In the genomic region with DNA sequence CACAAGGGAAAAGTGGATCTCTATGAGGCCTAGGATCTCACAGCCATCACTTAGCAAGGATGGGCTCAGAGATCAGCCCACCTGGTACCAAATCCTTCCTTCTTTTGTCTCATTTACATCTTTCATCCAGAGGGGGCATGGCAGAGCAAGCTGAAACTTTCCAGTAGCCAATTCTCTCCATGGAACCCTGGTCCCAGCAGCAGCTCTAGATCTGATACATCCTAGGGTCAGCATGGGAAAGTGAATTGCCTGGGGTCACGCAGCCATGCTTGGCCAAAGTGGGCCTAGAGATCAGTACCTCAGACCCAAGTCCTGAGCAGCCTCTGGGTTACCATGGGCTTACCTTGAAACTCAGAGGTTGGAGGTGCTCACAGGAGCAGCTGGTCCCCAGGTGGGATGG, we compare ENCODE assay signal across 27 cellular contexts.
DNase-seq lines count a peak whose midpoint lies in the region; ATAC-seq, FAIRE-seq and TF ChIP-seq lines count a peak whose summit lies in the region.
"Had no signal": no experiment of that assay in that cellular context is flagged by ENCODE, and none has a peak within 500 bp of the region (broad histone marks: within the 10 kb centered on the region; RNA-seq: fewer than 3 reads in every experiment).

No MANE protein-coding gene starts in this region.

- intact Hi-C loops in Right ventricle myocardium superior (cut with DNase I) (no loop called here), PC-9 (cut with micrococcal nuclease; ENCODE audit: unreplicated experiment) (loop anchor here (5.0 kb wide), 1 partner anchor 169 kb away; a partner anchor contains a TSS)

- no peak overlapping the region for H4K91ac ChIP-seq in H1 (replicated peaks; ENCODE audit: insufficient read length, low read length)

- DNase-seq in cardiac muscle cell (ENCODE audit: low read depth in 1 of 2, low spot score in 1 of 2) (no peak), Right ventricle myocardium superior (no peak), PC-9 (no peak), H1 (ENCODE audit: low read depth in 1 of 2, low spot score in 2 of 2) (no peak), NCI-H1417 (lab: John Stamatoyannopoulos, UW) (no peak), 8988T (no peak)
- no peak for DNase-seq in activated CD8-positive, alpha-beta memory T cell treated with anti-CD3 and anti-CD28 coated beads, Interleukin-2, amount 50 U/mL, for 48 hours
- DNase-seq: activated CD4-positive, alpha-beta T cell treated with anti-CD3 and anti-CD28 coated beads for 48 hours; activated gamma-delta T cell; activated naive CD8-positive, alpha-beta T cell treated with anti-CD3 and anti-CD28 coated beads for 36 hours; activated T-cell treated with anti-CD3 and anti-CD28 coated beads, Interleukin-2, amount 50 U/mL, for 24 hours; CD4-positive, alpha-beta memory T cell; central memory CD4-positive, alpha-beta T cell; heart left ventricle; kidney; left ventricle myocardium superior; NCI-H1930; right cardiac atrium; SJCRH30; stimulated activated CD4-positive, alpha-beta T cell treated with anti-CD3 and anti-CD28 coated beads, Interleukin-2, amount 100 ng/mL, for 24 hours; stimulated activated naive CD8-positive, alpha-beta T cell treated with anti-CD3 and anti-CD28 coated beads, Interleukin-15, Interleukin-2, amounts not matched to agents 100 U/mL and 50 U/mL, for 24 hours; SW 1271; T-helper 9 cell; WERI-Rb-1 had no signal

- no peak overlapping the region for H2BK5ac ChIP-seq in H1 (ENCODE audit: low read depth, low read length)

- no peak overlapping the region for H2AK5ac ChIP-seq in H1 (ENCODE audit: low read depth, low read length)

- no peaks in the 10 kb centered on the region; the same call in 1 of the 2 replicates for H3K23me2 ChIP-seq in H1 (ENCODE audit: low read depth, low read length)

- no peaks in the 10 kb centered on the region for H3K9me2 ChIP-seq in PC-9 (ENCODE audit: insufficient read depth)

- no peak overlapping the region for H3K4ac ChIP-seq in H1 (replicated peaks; ENCODE audit: insufficient read length, low read depth, low read length)

- H3K79me2 ChIP-seq in PC-9 (ENCODE audit: low read depth), result no peaks in the 10 kb centered on the region
- no peaks in the 10 kb centered on the region for H3K79me2 ChIP-seq in H1 (ENCODE audit: control insufficient read depth in 1 of 2, insufficient read depth in 2 of 2, low read length in 2 of 2)

- H3K9me3 ChIP-seq in cardiac muscle cell (ENCODE audit: low read depth) (no peaks in the 10 kb centered on the region), PC-9 (ENCODE audit: insufficient read depth, low read depth) (no peaks in the 10 kb centered on the region), H1 (ENCODE audit: insufficient read depth in 2 of 2, low read depth in 1 of 2, low read length in 1 of 2) (peaks cover 0 to 8% of the 10 kb centered on the region in 2 experiments; a peak in 2 of 4 replicates)
- H3K9me3 ChIP-seq: HAP-1, heart left ventricle, SJCRH30 had no signal

- WGBS in H1 (ENCODE audit: extremely low coverage in 1 of 2, insufficient coverage in 1 of 2, insufficient read length in 1 of 2, insufficient replicate concordance in 2 of 2, low coverage in 1 of 2, low lambda C conversion rate in 2 of 2, missing lambda C conversion rate in 1 of 2), 2 experiments, result 80% methylated on average over 1 of the region's 1 CpG; no CpG with 5 or more reads in 1 of the 2 experiments

- no peak for ATAC-seq in Right ventricle myocardium superior (ENCODE audit: poor library complexity)
- ATAC-seq: esophagus mucosa; heart left ventricle; left ventricle myocardium superior; right cardiac atrium; stimulated activated naive CD8-positive, alpha-beta T cell treated with anti-CD3 and anti-CD28 coated beads, Interleukin-15, Interleukin-2, amounts not matched to agents 100 U/mL and 50 U/mL, for 24 hours had no signal

- no peak overlapping the region for H3K56ac ChIP-seq in H1 (replicated peaks; ENCODE audit: insufficient read length, low read depth, low read length)

- CTCF ChIA-PET in PC-9 (lab: Charles Lee), result no interaction called here
- CTCF ChIA-PET in H1 (lab: Charles Lee; ENCODE audit: partially characterized antibody), result interaction anchor here (1.0 to 1.3 kb wide), 5 partner anchors 15 to 246 kb away, joined by 3 to 4 read pairs (median 3); no protein-coding TSS in a partner anchor

- no peak for TF ChIP-seq POLR2A in H1 (IDR thresholded peaks at IDR 0.05; ENCODE audit: control extremely low read depth in 1 of 2, low read depth in 2 of 2, low read length in 2 of 2)

- H4K20me1 ChIP-seq in PC-9 (ENCODE audit: insufficient read depth) (no peaks in the 10 kb centered on the region), H1 (replicated peaks in 1 of 2; ENCODE audit: control insufficient read depth in 1 of 2, insufficient read depth in 2 of 2, low read length in 2 of 2) (no peaks in the 10 kb centered on the region)

- H3F3A ChIP-seq in PC-9 (ENCODE audit: insufficient read depth, low read depth), result no peaks in the 10 kb centered on the region

- no peak overlapping the region for H3K18ac ChIP-seq in H1 (ENCODE audit: extremely low read depth, low read length)

- POLR2A ChIA-PET in PC-9 (lab: Charles Lee; ENCODE audit: unreplicated experiment), result no interaction called here
- POLR2A ChIA-PET in H1 (lab: Charles Lee; ENCODE audit: partially characterized antibody), result no interaction called here

- no peak overlapping the region for H2BK15ac ChIP-seq in H1 (ENCODE audit: low read length)

- no peak overlapping the region for H2AFZ ChIP-seq in PC-9
- H2AFZ ChIP-seq in H1 (ENCODE audit: low read length), result no peak overlapping the region

- no peak overlapping the region for H4K8ac ChIP-seq in H1 (ENCODE audit: extremely low read depth, insufficient read depth, low read length)

- H2BK120ac ChIP-seq in H1 (replicated peaks; ENCODE audit: low read depth, low read length), result no peak overlapping the region

- TF ChIP-seq CTCF in cardiac muscle cell (IDR thresholded peaks at IDR 0.05; ENCODE audit: low read depth, low read length) (peak; percentile 14), PC-9 (conservative IDR thresholded peaks at IDR 0.05) (peak; percentile 29; the same call in 1 of the 2 replicates), H1 (IDR thresholded peaks at IDR 0.05; ENCODE audit: control extremely low read depth in 1 of 3, insufficient read depth in 1 of 3, low read depth in 1 of 3, low read length in 3 of 3) (peak in 1 of 3 experiments; percentile 38; a peak in 1 of 4 replicates)

- H3K36me3 ChIP-seq in cardiac muscle cell (no peaks in the 10 kb centered on the region), PC-9 (ENCODE audit: low read depth) (no peaks in the 10 kb centered on the region), H1 (ENCODE audit: control insufficient read depth in 2 of 4, insufficient read depth in 4 of 4, low read length in 3 of 4) (no peaks in the 10 kb centered on the region)
- H3K36me3 ChIP-seq: HAP-1, heart left ventricle, SJCRH30 had no signal

- no peak overlapping the region for H3K14ac ChIP-seq in H1 (ENCODE audit: insufficient read length)

- no peak for FAIRE-seq in H1 (lab: Jason Lieb, UNC)
- FAIRE-seq: GM12892, kidney had no signal

- H2BK20ac ChIP-seq in H1 (ENCODE audit: low read length), result no peak overlapping the region

- no peak overlapping the region for H2BK12ac ChIP-seq in H1 (ENCODE audit: low read depth, low read length)

- no peak overlapping the region for H3K9ac ChIP-seq in H1 (replicated peaks in 1 of 4; ENCODE audit: extremely low read depth in 1 of 4, low read depth in 3 of 4, low read length in 3 of 4)

- H3K4me1 ChIP-seq in cardiac muscle cell (ENCODE audit: low read depth), result no peaks in the 10 kb centered on the region
- H3K4me1 ChIP-seq in PC-9 (replicated peaks; ENCODE audit: insufficient read depth), result no peaks in the 10 kb centered on the region
- no peaks in the 10 kb centered on the region; a peak in 1 of 7 replicates for H3K4me1 ChIP-seq in H1 (replicated peaks in 1 of 4; ENCODE audit: control insufficient read depth in 3 of 4, insufficient read depth in 4 of 4, low read length in 3 of 4)
- H3K4me1 ChIP-seq: HAP-1, heart left ventricle, SJCRH30 had no signal

- no TSS peak for BruUV-seq in PC-9 (replicated peaks; lab: Mats Ljungman, UMichigan)

- H3K79me1 ChIP-seq in H1 (ENCODE audit: low read depth, low read length), result no peaks in the 10 kb centered on the region

- TF ChIP-seq RAD21 in H1 (IDR thresholded peaks at IDR 0.05 in 1 of 2, conservative IDR thresholded peaks at IDR 0.05 in 1 of 2; ENCODE audit: low read depth in 2 of 2, low read length in 2 of 2), result peak; percentile 7 to 25; a peak in 2 of 4 replicates

- H3K23ac ChIP-seq in H1 (ENCODE audit: insufficient read length), result no peak overlapping the region

- TF ChIP-seq EP300 in H1 (IDR thresholded peaks at IDR 0.05; ENCODE audit: borderline replicate concordance in 1 of 2, low read depth in 2 of 2, low read length in 2 of 2), result no peak

- H3K4me2 ChIP-seq in PC-9 (no peak overlapping the region), H1 (ENCODE audit: insufficient read depth in 1 of 2, low read depth in 2 of 2, low read length in 2 of 2) (no peak overlapping the region)

- H3K27ac ChIP-seq in cardiac muscle cell (no peak overlapping the region), PC-9 (no peak overlapping the region), H1 (ENCODE audit: low read depth, low read length) (no peak overlapping the region)
- H3K27ac ChIP-seq: heart left ventricle, SJCRH30, WERI-Rb-1 had no signal

- no peak overlapping the region for H4K5ac ChIP-seq in H1 (ENCODE audit: insufficient read length, low read depth, low read length)

- H3K27me3 ChIP-seq in cardiac muscle cell (no peaks in the 10 kb centered on the region), PC-9 (ENCODE audit: insufficient read depth, low read depth) (no peaks in the 10 kb centered on the region), H1 (replicated peaks in 1 of 4; ENCODE audit: control insufficient read depth in 3 of 4, extremely low read depth in 1 of 4, insufficient read depth in 3 of 4, low read length in 3 of 4) (no peaks in the 10 kb centered on the region)

- H3K4me3 ChIP-seq in cardiac muscle cell, result no peak overlapping the region
- H3K4me3 ChIP-seq in PC-9, result no peak overlapping the region
- no peak overlapping the region for H3K4me3 ChIP-seq in H1 (ENCODE audit: extremely low read depth in 1 of 4, insufficient read depth in 2 of 4, low read depth in 3 of 4, low read length in 4 of 4)
- H3K4me3 ChIP-seq: HAP-1, heart left ventricle, SJCRH30 had no signal

TF ChIP-seq in H1, 55 proteins besides CTCF, POLR2A, EP300 and RAD21 (continues in another document):
- TF ChIP-seq JUND (IDR thresholded peaks at IDR 0.05; ENCODE audit: low read length) (no peak), GTF2F1 (IDR thresholded peaks at IDR 0.05; ENCODE audit: borderline replicate concordance, low read depth, low read length) (no peak), EGR1 (IDR thresholded peaks at IDR 0.05; ENCODE audit: borderline replicate concordance, low read depth, low read length) (no peak), MAFK (IDR thresholded peaks at IDR 0.05; ENCODE audit: low read depth, low read length) (no peak), RBBP5 (IDR thresholded peaks at IDR 0.05; ENCODE audit: borderline replicate concordance, low read depth, low read length) (no peak)
